In the genomic region with DNA sequence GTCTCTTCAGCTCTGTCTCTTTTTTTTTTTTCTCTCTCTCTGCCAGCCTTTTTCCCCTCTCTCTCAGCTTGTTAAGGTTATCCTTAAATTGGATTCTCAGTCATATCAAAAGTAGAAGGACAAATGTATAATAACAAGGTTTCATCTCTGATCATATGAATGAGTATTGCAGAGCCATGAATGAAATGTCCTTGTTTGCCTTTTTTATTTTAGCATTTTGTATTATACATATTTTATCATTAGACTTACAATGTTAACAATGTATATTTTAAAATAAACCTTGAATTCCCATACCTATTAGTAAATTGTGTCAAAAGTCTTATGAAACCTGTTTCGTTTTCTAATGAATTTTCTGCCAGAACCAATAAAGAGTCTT, we compare ENCODE assay signal across 8 cellular contexts. TPM values are rescaled to one million over a fixed set of nuclear protein-coding genes. Genes with fewer than 3 reads are reported as not detected.
A peak's percentile ranks its signal among the peaks of the same experiment; 100 is the strongest.
DNase-seq lines count a peak whose midpoint lies in the region; ATAC-seq, FAIRE-seq and TF ChIP-seq lines count a peak whose summit lies in the region.

No MANE protein-coding gene starts in this region.

- no peaks in the 10 kb centered on the region for H3K4me1 ChIP-seq in Caco-2
- peaks cover 32% of the 10 kb centered on the region for H3K4me1 ChIP-seq in PC-3 (ENCODE audit: insufficient read depth, low read length)
- peaks cover 9 to 26% (median 24%) of the 10 kb centered on the region in 3 donors for H3K4me1 ChIP-seq in pancreas

- intact Hi-C loops in Caco-2 (cut with micrococcal nuclease; ENCODE audit: unreplicated experiment) (no loop called here), PC-3 (cut with micrococcal nuclease) (loop anchor here (2.0 kb wide), 3 partner anchors 27 to 65 kb away; a partner anchor contains a TSS), pancreas (cut with DNase I) (no loop called here)

- no peaks in the 10 kb centered on the region for H3K4me1 Mint-ChIP-seq in Caco-2 (ENCODE audit: low read depth, unreplicated experiment)

- no peaks in the 10 kb centered on the region for H3K9me2 ChIP-seq in PC-3 (replicated peaks; ENCODE audit: low read length)

- 1 to 2% methylated on average over 1 of the region's 1 CpG for WGBS in pancreas, 2 donors

- no TSS peak for BruUV-seq in Caco-2 (replicated peaks; lab: Mats Ljungman, UMichigan)
- BruUV-seq in PC-3 (replicated peaks; lab: Mats Ljungman, UMichigan): no TSS peak

- H3K27me3 Mint-ChIP-seq in Caco-2 (ENCODE audit: insufficient read depth, unreplicated experiment): no peaks in the 10 kb centered on the region

- H3K4me3 Mint-ChIP-seq in Caco-2 (ENCODE audit: unreplicated experiment): peak overlapping the region; percentile 79

- H3K9ac ChIP-seq in PC-3 (ENCODE audit: low read length): peak overlapping the region; percentile 84

- H3K36me3 Mint-ChIP-seq in Caco-2 (ENCODE audit: insufficient read depth, unreplicated experiment): peaks cover 10% of the 10 kb centered on the region

- peaks cover 47% of the 10 kb centered on the region for H3K79me2 ChIP-seq in PC-3 (ENCODE audit: low read length)

- peak overlapping the region; percentile 92 for H3K27ac ChIP-seq in PC-3 (ENCODE audit: low read length)
- peak overlapping the region; percentile 74 to 97 (median 86) for H3K27ac ChIP-seq in pancreas

- peak overlapping the region; percentile 90 for H3K27ac Mint-ChIP-seq in Caco-2 (ENCODE audit: unreplicated experiment)

- H3K36me3 ChIP-seq in Caco-2 (ENCODE audit: control insufficient read depth, insufficient read depth, low read length): no peaks in the 10 kb centered on the region
- H3K36me3 ChIP-seq in PC-3 (ENCODE audit: low read depth, low read length): no peaks in the 10 kb centered on the region
- H3K36me3 ChIP-seq in pancreas: no peaks in the 10 kb centered on the region

- H3K4me2 ChIP-seq in PC-3 (ENCODE audit: low read length): peak overlapping the region; percentile 91

- no peaks in the 10 kb centered on the region for H3K27me3 ChIP-seq in Caco-2 (replicated peaks; ENCODE audit: control insufficient read depth, insufficient read depth, low read length)
- H3K27me3 ChIP-seq in PC-3 (ENCODE audit: low read length): no peaks in the 10 kb centered on the region
- H3K27me3 ChIP-seq in pancreas: no peaks in the 10 kb centered on the region

- no peaks in the 10 kb centered on the region for H3F3A ChIP-seq in PC-3 (ENCODE audit: low read length, unreplicated experiment)

- CTCF ChIA-PET in Caco-2 (lab: Charles Lee): interaction anchor here (1.9 kb wide), 1 partner anchor 109 kb away, joined by 14 read pairs; no protein-coding TSS in a partner anchor
- CTCF ChIA-PET in PC-3 (lab: Charles Lee): interaction anchor here (2.2 kb wide), 1 partner anchor 109 kb away, joined by 22 read pairs; no protein-coding TSS in a partner anchor

- no peak for TF ChIP-seq CTCF in Caco-2 (IDR thresholded peaks at IDR 0.05; ENCODE audit: insufficient read depth in 1 of 2, low read depth in 1 of 2, low read length in 1 of 2, severe bottlenecking in 1 of 2, unreplicated experiment in 1 of 2)
- TF ChIP-seq CTCF in PC-3 (conservative IDR thresholded peaks at IDR 0.05; ENCODE audit: low read depth, low read length): no peak
- TF ChIP-seq CTCF in epithelial cell of esophagus (IDR thresholded peaks at IDR 0.05; ENCODE audit: insufficient read depth, low read depth, low read length, missing control alignments): no peak
- no peak for TF ChIP-seq CTCF in pancreas (IDR thresholded peaks at IDR 0.05)

- ATAC-seq in PC-3: no peak
- ATAC-seq in pancreas: no peak

- POLR2A ChIA-PET in Caco-2 (lab: Charles Lee): interaction anchor here (0.9 to 2.0 kb wide), 3 partner anchors 19 to 41 kb away, joined by 4 to 25 read pairs (median 15); a partner anchor contains a TSS
- POLR2A ChIA-PET in PC-3 (lab: Charles Lee; ENCODE audit: unreplicated experiment): interaction anchor here (0.6 to 2.0 kb wide), 4 partner anchors 27 to 627 kb away, joined by 4 to 24 read pairs (median 8); a partner anchor contains a TSS

- peak overlapping the region; percentile 75 for H2AFZ ChIP-seq in PC-3 (ENCODE audit: low read length)

- no peaks in the 10 kb centered on the region for H3K9me3 Mint-ChIP-seq in Caco-2 (ENCODE audit: unreplicated experiment)

- H4K20me1 ChIP-seq in PC-3 (ENCODE audit: low read length): no peaks in the 10 kb centered on the region

- H3K4me3 ChIP-seq in Caco-2 (ENCODE audit: low read depth, low read length) (peak overlapping the region; percentile 32), PC-3 (ENCODE audit: low read length) (peak overlapping the region; percentile 84), epithelial cell of esophagus (ENCODE audit: low read length) (peak overlapping the region; percentile 67), pancreas (peak overlapping the region; percentile 18 to 52 (median 43))

- DNase-seq in Caco-2: no peak
- no peak for DNase-seq in PC-3
- DNase-seq in epithelial cell of esophagus (ENCODE audit: low read depth): no peak
- no peak for DNase-seq in pancreas
- DNase-seq in NCI-H2227 (lab: John Stamatoyannopoulos, UW; ENCODE audit: unreplicated experiment): no peak
- DNase-seq in GDM1 (lab: John Stamatoyannopoulos, UW): no peak
- DNase-seq in A172 (ENCODE audit: low spot score): no peak
- DNase-seq in activated CD8-positive, alpha-beta memory T cell treated with anti-CD3 and anti-CD28 coated beads, Interleukin-2, amount 50 U/mL, for 4 hours: no peak

- H3K9me3 ChIP-seq in Caco-2 (no peaks in the 10 kb centered on the region), PC-3 (ENCODE audit: low read length) (no peaks in the 10 kb centered on the region), pancreas (no peaks in the 10 kb centered on the region)

- FAIRE-seq in pancreas (lab: Jason Lieb, UNC): no peak

RNA-seq across cellular contexts. Expression of a gene that starts 0.6 kb away (rescaled TPM):
- 5.4 and 6.5 TPM in 2 replicates for total RNA-seq in Caco-2 (2022)
- total RNA-seq in PC-3 (2014; rRNA removed): 4.5 and 10.5 TPM in 2 replicates
- 10 to 100 TPM; 13.1 to 38.6 (median 21.7) TPM for total RNA-seq in pancreas
- polyA plus RNA-seq in pancreas: 1 to 10 TPM; 6.7 to 9.2 TPM
- total RNA-seq in A172 (2014; rRNA removed; shearing (Covaris generic)): 39.7 and 44.5 TPM in 2 replicates

RNA-seq across cellular contexts. Expression of a gene that starts 26.5 kb away (rescaled TPM):
- total RNA-seq in Caco-2 (2022): 90.1 and 92.6 TPM in 2 replicates
- total RNA-seq in PC-3 (2014; rRNA removed): 81.5 and 93.4 TPM in 2 replicates
- 10 to 100 TPM; 36.9 to 81.5 (median 51.6) TPM for total RNA-seq in pancreas
- polyA plus RNA-seq in pancreas: 10 to 100 TPM; 21.7 to 46.6 TPM
- total RNA-seq in A172 (2014; rRNA removed; shearing (Covaris generic)): 75.0 and 75.9 TPM in 2 replicates

RNA-seq across cellular contexts. Expression of a gene that starts 40.4 kb away (rescaled TPM):
- total RNA-seq in Caco-2 (2022): 4.3 and 4.4 TPM in 2 replicates
- not detected in 2 replicates for total RNA-seq in PC-3 (2014; rRNA removed)
- total RNA-seq in pancreas: 10 to 100 TPM; 10.8 to 22.1 (median 14.4) TPM
- 1 to 10 TPM; 6.3 to 8.1 TPM for polyA plus RNA-seq in pancreas
- 0.02 and 0.07 TPM in 2 replicates for total RNA-seq in A172 (2014; rRNA removed; shearing (Covaris generic))

Comparison
In these comparisons a context has a peak if more than half of its experiments do, and no peak if none do; other contexts are left out.
1. H3K4me3 ChIP-seq: peak in every context shown above with its lines; median percentile 84 in PC-3; 67 in epithelial cell of esophagus; 43 in pancreas; 32 in Caco-2.